23 cellular contexts compared by ENCODE assay signal in genomic region chr1:33715195-33715811, GRCh38.
A peak's percentile ranks its signal among the peaks of the same experiment; 100 is the strongest.
DNase-seq lines count a peak whose midpoint lies in the region; ATAC-seq and TF ChIP-seq lines count a peak whose summit lies in the region.
"Had no signal": no experiment of that assay in that cellular context is flagged by ENCODE, and none has a peak within 500 bp of the region (broad histone marks: within the 10 kb centered on the region; RNA-seq: fewer than 3 reads in every experiment).

No MANE protein-coding gene starts in this region.

- H2BK120ac ChIP-seq in trophoblast cell (ENCODE audit: insufficient read depth, low read length, poor library complexity), result no peak overlapping the region

- intact Hi-C loops in cardiac septum (cut with DNase I), result no loop called here

- no peak overlapping the region for H2BK5ac ChIP-seq in trophoblast cell (ENCODE audit: low read depth, low read length, poor library complexity)

- no peak overlapping the region for H4K8ac ChIP-seq in trophoblast cell (ENCODE audit: low read depth, low read length)

- H3K9me3 ChIP-seq in right atrium auricular region, result no peaks in the 10 kb centered on the region
- no peaks in the 10 kb centered on the region for H3K9me3 ChIP-seq in trophoblast cell (ENCODE audit: insufficient read depth, low read depth, low read length)
- H3K9me3 ChIP-seq: A549; BE2C; BLaER1 treated with 17β-estradiol and CSF1 and Interleukin-3, amounts not matched to agents 10 nM and 100 nM had no signal

- no peak overlapping the region for H3K4ac ChIP-seq in trophoblast cell (ENCODE audit: low read depth, low read length)

- no peak overlapping the region for H3K23ac ChIP-seq in trophoblast cell (ENCODE audit: low read length)

- no CpG with 5 or more reads among the region's 7 CpGs for WGBS in trophoblast cell (ENCODE audit: extremely low coverage, insufficient coverage, insufficient read length)

- no peak overlapping the region for H3K4me3 ChIP-seq in right atrium auricular region
- no peak overlapping the region for H3K4me3 ChIP-seq in trophoblast cell (ENCODE audit: low read depth, low read length)
- H3K4me3 ChIP-seq: A549; BLaER1 treated with 17β-estradiol and CSF1 and Interleukin-3, amounts not matched to agents 10 nM and 100 nM; GM12878; GM23338 had no signal

- H3K27me3 ChIP-seq in right atrium auricular region, result no peaks in the 10 kb centered on the region
- no peaks in the 10 kb centered on the region for H3K27me3 ChIP-seq in trophoblast cell (ENCODE audit: insufficient read depth, low read length)
- H3K27me3 ChIP-seq: BE2C; BLaER1 treated with 17β-estradiol and CSF1 and Interleukin-3, amounts not matched to agents 10 nM and 100 nM had no signal

- H3K79me2 ChIP-seq in trophoblast cell (ENCODE audit: control insufficient read depth, insufficient read depth, low read length, poor library complexity), result no peaks in the 10 kb centered on the region

- no peak overlapping the region for H3K18ac ChIP-seq in trophoblast cell (ENCODE audit: low read length)

- H3K27ac ChIP-seq in right atrium auricular region (no peak overlapping the region), trophoblast cell (ENCODE audit: low read depth, low read length) (no peak overlapping the region)
- H3K27ac ChIP-seq: A549; BLaER1 treated with 17β-estradiol and CSF1 and Interleukin-3, amounts not matched to agents 10 nM and 100 nM had no signal

- H3K14ac ChIP-seq in trophoblast cell (ENCODE audit: low read length), result no peak overlapping the region

- H3K36me3 ChIP-seq in right atrium auricular region (no peaks in the 10 kb centered on the region), trophoblast cell (ENCODE audit: control insufficient read depth in 1 of 2, insufficient read depth in 2 of 2, low read length in 2 of 2) (no peaks in the 10 kb centered on the region)
- H3K36me3 ChIP-seq: BE2C; BLaER1 treated with 17β-estradiol and CSF1 and Interleukin-3, amounts not matched to agents 10 nM and 100 nM had no signal

- H3K4me1 ChIP-seq in right atrium auricular region (no peaks in the 10 kb centered on the region), trophoblast cell (ENCODE audit: control insufficient read depth in 1 of 2, insufficient read depth in 2 of 2, low read length in 2 of 2) (peaks cover 4 to 7% of the 10 kb centered on the region in 2 experiments)
- H3K4me1 ChIP-seq: A549, BE2C had no signal

- no peak overlapping the region for H2BK12ac ChIP-seq in trophoblast cell (ENCODE audit: low read length)

- no peak overlapping the region for H3K4me2 ChIP-seq in trophoblast cell (ENCODE audit: low read length)
- H3K4me2 ChIP-seq: A549; BLaER1 treated with 17β-estradiol and CSF1 and Interleukin-3, amounts not matched to agents 10 nM and 100 nM; GM23338 had no signal

- no peak overlapping the region for H4K91ac ChIP-seq in trophoblast cell (ENCODE audit: low read depth, low read length)

- H2AFZ ChIP-seq in trophoblast cell (ENCODE audit: insufficient read depth, low read length, poor library complexity), result no peak overlapping the region
- H2AFZ ChIP-seq: GM23338 had no signal

- peak; percentile 30 for DNase-seq in right atrium auricular region (ENCODE audit: low spot score)
- DNase-seq in cardiac septum (ENCODE audit: low spot score), result no peak
- DNase-seq in islet precursor cell, result peak; percentile 25
- peak; percentile 3 to 27 for DNase-seq in trophoblast cell
- DNase-seq in NCI-H2196 (lab: John Stamatoyannopoulos, UW; ENCODE audit: unreplicated experiment), result no peak
- no peak for DNase-seq in activated CD4-positive, alpha-beta T cell treated with anti-CD3 and anti-CD28 coated beads for 48 hours
- DNase-seq: 8988T; ACHN; AML-193; BE2C; CD4-positive, alpha-beta T cell; CD8-positive, alpha-beta memory T cell; DMS 273 treated with DMSO at 0.1 percent for 48 hours; DMS79; EL; GDM1; H9 had no signal

- H2AK5ac ChIP-seq in trophoblast cell (ENCODE audit: low read length), result no peak overlapping the region

- no peak for ATAC-seq in HG03442 (IDR thresholded peaks at IDR 0.05; ENCODE audit: unreplicated experiment)
- ATAC-seq: A549, GM12878, GM23338, HCT116 had no signal

- no peak overlapping the region for H3K9ac ChIP-seq in trophoblast cell (ENCODE audit: low read length)
- H3K9ac ChIP-seq: BLaER1 treated with 17β-estradiol and CSF1 and Interleukin-3, amounts not matched to agents 10 nM and 100 nM had no signal

- no peak overlapping the region for H4K12ac ChIP-seq in trophoblast cell (ENCODE audit: low read depth, low read length)

- TF ChIP-seq CTCF in right atrium auricular region (IDR thresholded peaks at IDR 0.05), result no peak

- H3K79me1 ChIP-seq in trophoblast cell (ENCODE audit: low read length), result no peaks in the 10 kb centered on the region

Comparison
In these comparisons a context has a peak if more than half of its experiments do, and no peak if none do; other contexts are left out.
1. DNase-seq: peak in right atrium auricular region (single experiment), islet precursor cell (single experiment) and trophoblast cell (2 of 2); none in cardiac septum (single experiment), NCI-H2196 (single experiment) and activated CD4-positive, alpha-beta T cell treated with anti-CD3 and anti-CD28 coated beads for 48 hours (single experiment).